1 cellular context compared by ENCODE assay signal in genomic region chr7:134844200-134844599, GRCh38.
TF ChIP-seq lines count a peak whose summit lies in the region.

No MANE protein-coding gene starts in this region.

TF ChIP-seq in H1, 55 proteins besides CTCF, POLR2A, EP300 and RAD21 (continued from another document):
- TF ChIP-seq CHD7 (IDR thresholded peaks at IDR 0.05; ENCODE audit: insufficient replicate concordance, low read length) (no peak), HDAC6 (IDR thresholded peaks at IDR 0.05; ENCODE audit: low read depth, low read length) (no peak), TBP (IDR thresholded peaks at IDR 0.05; ENCODE audit: low read depth, low read length) (no peak), ATF2 (IDR thresholded peaks at IDR 0.05; ENCODE audit: low read length) (no peak), ATF3 (IDR thresholded peaks at IDR 0.05; ENCODE audit: insufficient read depth, low read depth, low read length) (no peak), SIX5 (IDR thresholded peaks at IDR 0.05; ENCODE audit: low read depth, low read length) (no peak), BACH1 (IDR thresholded peaks at IDR 0.05; ENCODE audit: low read length) (no peak), JUN (IDR thresholded peaks at IDR 0.05; ENCODE audit: low read depth, low read length) (no peak), CHD2 (IDR thresholded peaks at IDR 0.05; ENCODE audit: low read length) (no peak), KDM4A (IDR thresholded peaks at IDR 0.05; ENCODE audit: low read depth, low read length, severe bottlenecking) (no peak), TAF1 (IDR thresholded peaks at IDR 0.05; ENCODE audit: low read depth, low read length) (peak; percentile 43; the same call in 1 of the 2 replicates), POLR2AphosphoS5 (IDR thresholded peaks at IDR 0.05; ENCODE audit: low read depth, low read length) (no peak)
TF ChIP-seq in H1: peak in this region for 2.
